In genomic region chr21:44074315-44074958, GRCh38 we compare ENCODE assay signal across 19 cellular contexts. TPM values are rescaled to one million over a fixed set of nuclear protein-coding genes. Genes with fewer than 3 reads are reported as not detected.
DNase-seq lines count a peak whose midpoint lies in the region; ATAC-seq and TF ChIP-seq lines count a peak whose summit lies in the region.
"Had no signal": no experiment of that assay in that cellular context is flagged by ENCODE, and none has a peak within 500 bp of the region (broad histone marks: within the 10 kb centered on the region; RNA-seq: fewer than 3 reads in every experiment).

No MANE protein-coding gene starts in this region.

- H3K18ac ChIP-seq in IMR-90 (ENCODE audit: low read depth, low read length), result no peak overlapping the region

- WGBS in IMR-90 (ENCODE audit: extremely low coverage in 2 of 2, insufficient read length in 1 of 2), 2 experiments, result no CpG with 5 or more reads among the region's 11 CpGs

- no peak overlapping the region for H2AFZ ChIP-seq in IMR-90 (replicated peaks; ENCODE audit: low read length, poor library complexity)

- H4K91ac ChIP-seq in IMR-90 (ENCODE audit: insufficient read depth, low read depth, low read length), result no peak overlapping the region

- peaks cover 27% of the 10 kb centered on the region for H3K4me1 Mint-ChIP-seq in CD4-positive, alpha-beta T cell (ENCODE audit: low read depth)
- H3K4me1 Mint-ChIP-seq in central memory CD8-positive, alpha-beta T cell, result peaks cover 42% of the 10 kb centered on the region
- peaks cover 17 to 41% (median 29%) of the 10 kb centered on the region in 4 donors for H3K4me1 Mint-ChIP-seq in naive thymus-derived CD8-positive, alpha-beta T cell
- H3K4me1 Mint-ChIP-seq: neural crest cell had no signal

- H3K27me3 Mint-ChIP-seq in CD4-positive, alpha-beta T cell, result no peaks in the 10 kb centered on the region
- H3K27me3 Mint-ChIP-seq in central memory CD8-positive, alpha-beta T cell, result no peaks in the 10 kb centered on the region
- no peaks in the 10 kb centered on the region for H3K27me3 Mint-ChIP-seq in naive thymus-derived CD8-positive, alpha-beta T cell

- peaks cover 12% of the 10 kb centered on the region for H3K9me1 ChIP-seq in IMR-90 (ENCODE audit: insufficient read depth, low read length)

- H3K4me3 Mint-ChIP-seq in CD4-positive, alpha-beta T cell, result no peak overlapping the region
- H3K4me3 Mint-ChIP-seq in central memory CD8-positive, alpha-beta T cell, result peak overlapping the region; percentile 56
- peak overlapping the region in 6 of 10 donors; percentile 24 to 55 (median 48) for H3K4me3 Mint-ChIP-seq in naive thymus-derived CD8-positive, alpha-beta T cell
- H3K4me3 Mint-ChIP-seq: neural crest cell had no signal

- no peak overlapping the region for H2BK20ac ChIP-seq in IMR-90 (ENCODE audit: low read depth, low read length)

- H3K4me3 ChIP-seq in IMR-90 (ENCODE audit: insufficient read depth, low read depth, low read length), result no peak overlapping the region
- H3K4me3 ChIP-seq: breast epithelium, suprapubic skin had no signal

- no peaks in the 10 kb centered on the region for H3K27me3 ChIP-seq in CD4-positive, alpha-beta T cell (ENCODE audit: control insufficient read depth, insufficient read depth, low read length)
- H3K27me3 ChIP-seq in IMR-90 (ENCODE audit: control insufficient read depth, insufficient read depth, low read length), result no peaks in the 10 kb centered on the region
- H3K27me3 ChIP-seq: breast epithelium, suprapubic skin had no signal

- dilution Hi-C loops in IMR-90 (cut with HindIII; ENCODE audit: low sequenced_read_pairs, unreplicated experiment), result no loop called here

- peak overlapping the region; percentile 48 for H2AK9ac ChIP-seq in IMR-90 (replicated peaks; ENCODE audit: low read depth, low read length, poor library complexity)

- no peak overlapping the region for H3K14ac ChIP-seq in IMR-90 (replicated peaks; ENCODE audit: low read depth, low read length)

- no peak overlapping the region for H3K4me2 ChIP-seq in IMR-90 (ENCODE audit: low read depth, low read length)
- H3K4me2 ChIP-seq: KMS-11 had no signal

- H3K4ac ChIP-seq in IMR-90 (ENCODE audit: low read depth, low read length), result no peak overlapping the region

- peak in 1 of 10 experiments; percentile 31 for DNase-seq in CD4-positive, alpha-beta T cell
- no peak for DNase-seq in IMR-90
- peak in 1 of 2 donors; percentile 47 for DNase-seq in central memory CD8-positive, alpha-beta T cell (ENCODE audit: low spot score in 2 of 2)
- DNase-seq in naive thymus-derived CD8-positive, alpha-beta T cell, result peak in 8 of 10 donors; percentile 15 to 72 (median 55)
- DNase-seq in COR-L47 (lab: John Stamatoyannopoulos, UW), result no peak
- DNase-seq in EL, result no peak
- DNase-seq: foreskin melanocyte; mesendoderm; NCI-H2081; NCI-H510A treated with DMSO at 0.1 percent for 48 hours; small intestine; stimulated activated CD4-positive, alpha-beta T cell treated with anti-CD3 and anti-CD28 coated beads, Interleukin-4, amount 100 ng/mL, for 24 hours; T-helper 9 cell had no signal

- CTCF ChIA-PET in CD4-positive, alpha-beta T cell (lab: Charles Lee), result interaction anchor here (1.8 kb wide), 1 partner anchor 9 kb away, joined by 5 read pairs; no protein-coding TSS in a partner anchor
- CTCF ChIA-PET in IMR-90 (lab: Yijun Ruan, JAX), result interaction anchor here (0.6 kb wide), 1 partner anchor 250 kb away, joined by 7 read pairs; no protein-coding TSS in a partner anchor

- no peaks in the 10 kb centered on the region for H3K4me1 ChIP-seq in IMR-90 (ENCODE audit: control insufficient read depth, insufficient read depth, low read length)
- H3K4me1 ChIP-seq: breast epithelium, suprapubic skin had no signal

- H2AK5ac ChIP-seq in IMR-90 (ENCODE audit: low read depth, low read length), result no peak overlapping the region

- in situ Hi-C loops in IMR-90 (cut with MboI; ENCODE audit: low sequenced_read_pairs), result no loop called here

- H3K56ac ChIP-seq in IMR-90 (ENCODE audit: extremely low read depth, insufficient read depth, low read length), result no peak overlapping the region

- ATAC-seq in CD4-positive, alpha-beta T cell (ENCODE audit: poor library complexity), result peak; percentile 51
- ATAC-seq in IMR-90 (ENCODE audit: low read depth), result no peak
- peak; percentile 88 for ATAC-seq in central memory CD8-positive, alpha-beta T cell (replicated peaks; ENCODE audit: extremely low read depth, poor library complexity, severe bottlenecking)
- peak; percentile 92 to 93 for ATAC-seq in naive thymus-derived CD8-positive, alpha-beta T cell
- no peak for ATAC-seq in GM21786 (IDR thresholded peaks at IDR 0.05; ENCODE audit: unreplicated experiment)

- peaks cover 29 to 46% of the 10 kb centered on the region in 2 experiments for H3K79me1 ChIP-seq in IMR-90 (ENCODE audit: low read depth in 1 of 2, low read length in 2 of 2)

- H4K8ac ChIP-seq in IMR-90 (ENCODE audit: low read depth in 2 of 2, low read length in 2 of 2), result no peak overlapping the region

- no peak overlapping the region for H4K5ac ChIP-seq in IMR-90 (ENCODE audit: low read depth, low read length)

- peaks cover 90% of the 10 kb centered on the region for H3K36me3 Mint-ChIP-seq in CD4-positive, alpha-beta T cell (ENCODE audit: low read depth)
- H3K36me3 Mint-ChIP-seq in central memory CD8-positive, alpha-beta T cell (ENCODE audit: insufficient read depth), result peaks cover 54% of the 10 kb centered on the region
- peaks cover 4 to 81% (median 17%) of the 10 kb centered on the region in 3 donors for H3K36me3 Mint-ChIP-seq in naive thymus-derived CD8-positive, alpha-beta T cell

- peak overlapping the region; percentile 49 for H3K27ac Mint-ChIP-seq in CD4-positive, alpha-beta T cell
- H3K27ac Mint-ChIP-seq in central memory CD8-positive, alpha-beta T cell (ENCODE audit: low read depth), result peak overlapping the region; percentile 66
- peak overlapping the region; percentile 34 to 94 (median 84) for H3K27ac Mint-ChIP-seq in naive thymus-derived CD8-positive, alpha-beta T cell

- H4K20me1 ChIP-seq in IMR-90 (ENCODE audit: insufficient read depth, low read length), result peaks cover 23% of the 10 kb centered on the region

- no peak overlapping the region for H3K23ac ChIP-seq in IMR-90 (ENCODE audit: low read depth, low read length)

- H3K27ac ChIP-seq in CD4-positive, alpha-beta T cell (ENCODE audit: low read depth, low read length), result no peak overlapping the region
- H3K27ac ChIP-seq in IMR-90 (ENCODE audit: insufficient read depth, low read length), result no peak overlapping the region
- H3K27ac ChIP-seq: breast epithelium, epithelial cell of prostate, KMS-11, suprapubic skin had no signal

- TF ChIP-seq CTCF in CD4-positive, alpha-beta T cell (IDR thresholded peaks at IDR 0.05), result no peak
- no peak for TF ChIP-seq CTCF in IMR-90 (conservative IDR thresholded peaks at IDR 0.05; ENCODE audit: low read depth, low read length)

- no peak overlapping the region for H2BK120ac ChIP-seq in IMR-90 (ENCODE audit: low read depth, low read length)

- no peak overlapping the region for H2BK15ac ChIP-seq in IMR-90 (ENCODE audit: low read depth, low read length)

- no peak overlapping the region for H2BK5ac ChIP-seq in IMR-90 (ENCODE audit: low read depth, low read length, poor library complexity, severe bottlenecking)

- H3K36me3 ChIP-seq in IMR-90 (ENCODE audit: control insufficient read depth, insufficient read depth, low read length), result peaks cover 33% of the 10 kb centered on the region
- H3K36me3 ChIP-seq: breast epithelium had no signal

- no TSS peak for BruUV-seq in IMR-90 (replicated peaks; lab: Mats Ljungman, UMichigan)

- H3K9me3 Mint-ChIP-seq in CD4-positive, alpha-beta T cell, result no peaks in the 10 kb centered on the region
- no peaks in the 10 kb centered on the region for H3K9me3 Mint-ChIP-seq in central memory CD8-positive, alpha-beta T cell
- H3K9me3 Mint-ChIP-seq in naive thymus-derived CD8-positive, alpha-beta T cell, result no peaks in the 10 kb centered on the region
- H3K9me3 Mint-ChIP-seq: neural crest cell had no signal

- no peak for TF ChIP-seq RAD21 in IMR-90 (IDR thresholded peaks at IDR 0.05; ENCODE audit: low read length)

- TF ChIP-seq POLR2A in IMR-90 (IDR thresholded peaks at IDR 0.05; ENCODE audit: low read depth, low read length), result no peak

- no peak overlapping the region for H3K9ac ChIP-seq in IMR-90 (ENCODE audit: low read depth, low read length)
- H3K9ac ChIP-seq: KMS-11 had no signal

- intact Hi-C loops in CD4-positive, alpha-beta T cell (cut with DNase I, micrococcal nuclease), result no loop called here
- intact Hi-C loops in IMR-90 (cut with micrococcal nuclease), result no loop called here

- POLR2A ChIA-PET in CD4-positive, alpha-beta T cell (lab: Charles Lee), result interaction anchor here (0.7 to 1.9 kb wide), 2 partner anchors 10 to 21 kb away, joined by 3 to 13 read pairs; no protein-coding TSS in a partner anchor
- POLR2A ChIA-PET in IMR-90 (lab: Charles Lee; ENCODE audit: unreplicated experiment), result no interaction called here
- POLR2A ChIA-PET in naive thymus-derived CD8-positive, alpha-beta T cell (lab: Charles Lee), result interaction anchor here (0.7 to 3.7 kb wide), 4 partner anchors 10 to 15 kb away, joined by 3 to 19 read pairs (median 7); no protein-coding TSS in a partner anchor

- H3K9me3 ChIP-seq in CD4-positive, alpha-beta T cell (ENCODE audit: control insufficient read depth, low read length), result no peaks in the 10 kb centered on the region
- no peaks in the 10 kb centered on the region for H3K9me3 ChIP-seq in IMR-90 (ENCODE audit: control insufficient read depth, insufficient read depth, low read length)
- H3K9me3 ChIP-seq: breast epithelium, suprapubic skin had no signal

TF ChIP-seq in IMR-90, 13 proteins besides CTCF, POLR2A, EP300 and RAD21 (continues in another document):
- no peak for TF ChIP-seq BHLHE40 (IDR thresholded peaks at IDR 0.05; ENCODE audit: low read depth, low read length)
- TF ChIP-seq NFE2L2 (IDR thresholded peaks at IDR 0.05; ENCODE audit: low read depth, low read length), result no peak
- no peak for TF ChIP-seq SMC3 (IDR thresholded peaks at IDR 0.05; ENCODE audit: low read depth, low read length)
- no peak for TF ChIP-seq FOS (IDR thresholded peaks at IDR 0.05; ENCODE audit: low read depth, low read length)
- TF ChIP-seq CEBPB (IDR thresholded peaks at IDR 0.05; ENCODE audit: low read depth, low read length), result no peak

RNA-seq across cellular contexts. Expression of gene PWP2, which starts 32.8 kb away (rescaled TPM):
- 10 to 100 TPM; 38.0 to 40.6 TPM for total RNA-seq in CD4-positive, alpha-beta T cell
- 7.0 and 7.8 TPM in 2 replicates for total RNA-seq in IMR-90 (2012; rRNA removed)
- 2.3 and 2.4 TPM in 2 replicates for polyA plus RNA-seq in IMR-90 (2012; rRNA removed)
- polyA plus RNA-seq in IMR-90 (2012; cell fraction: cytosol; rRNA removed), result 2.5 TPM in 2 replicates
- 5.6 and 10.8 TPM in 2 replicates for polyA plus RNA-seq in IMR-90 (2012; cell fraction: nucleus; rRNA removed; ENCODE audit: low replicate concordance)
- total RNA-seq in naive thymus-derived CD8-positive, alpha-beta T cell, result 10 to 100 TPM in 1 of 2 experiments, 1 to 10 TPM in 1; 9.0 to 12.4 TPM
- 10 to 100 TPM in 1 of 3 donors, 1 to 10 TPM in 2; 6.2 to 12.6 (median 6.3) TPM for polyA plus RNA-seq in naive thymus-derived CD8-positive, alpha-beta T cell

RNA-seq across cellular contexts. Expression of gene GATD3, which starts 59.0 kb away (rescaled TPM):
- 10 to 100 TPM; 21.9 to 23.0 TPM for total RNA-seq in CD4-positive, alpha-beta T cell
- 18.1 and 21.9 TPM in 2 replicates for total RNA-seq in IMR-90 (2012; rRNA removed)
- polyA plus RNA-seq in IMR-90 (2012; rRNA removed), result 14.3 and 17.1 TPM in 2 replicates
- polyA plus RNA-seq in IMR-90 (2012; cell fraction: cytosol; rRNA removed), result 6.4 and 37.6 TPM in 2 replicates
- 32.5 and 55.2 TPM in 2 replicates for polyA plus RNA-seq in IMR-90 (2012; cell fraction: nucleus; rRNA removed; ENCODE audit: low replicate concordance)
- total RNA-seq in naive thymus-derived CD8-positive, alpha-beta T cell, result 10 to 100 TPM; 15.2 to 18.9 TPM
- 10 to 100 TPM; 44.3 to 51.8 (median 51.5) TPM for polyA plus RNA-seq in naive thymus-derived CD8-positive, alpha-beta T cell

Comparison
In these comparisons a context has a peak if more than half of its experiments do, and no peak if none do; other contexts are left out.
1. ATAC-seq: peak in CD4-positive, alpha-beta T cell (single experiment), central memory CD8-positive, alpha-beta T cell (single experiment) and naive thymus-derived CD8-positive, alpha-beta T cell (2 of 2); none in IMR-90 (single experiment) and GM21786 (single experiment).
2. DNase-seq: peak in naive thymus-derived CD8-positive, alpha-beta T cell (8 of 10); none in IMR-90 (single experiment), COR-L47 (single experiment) and EL (single experiment).
3. Peak in every context shown above with its lines, with median percentiles within 50 percentile points of each other: H3K27ac Mint-ChIP-seq.